ENCODE assay signal across 11 cellular contexts in the genomic region with DNA sequence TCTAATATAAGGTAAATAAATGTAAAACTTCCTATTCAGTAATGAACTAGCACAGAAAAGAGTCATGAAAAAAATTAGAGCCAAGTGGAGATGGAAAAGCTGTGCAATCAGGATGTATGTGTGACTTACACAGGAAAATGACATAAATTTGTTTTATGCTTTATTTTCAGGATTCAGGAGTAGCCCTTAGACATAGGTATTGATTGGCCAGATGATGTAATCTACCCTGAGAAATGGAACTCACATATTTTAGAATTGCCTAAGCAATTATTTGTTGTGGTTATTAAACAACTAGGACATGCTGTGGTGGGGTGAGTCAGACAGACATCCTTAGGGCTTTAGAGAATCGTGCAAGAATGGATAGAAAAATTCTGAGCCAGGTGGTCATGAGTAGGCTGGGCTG.
DNase-seq lines count a peak whose midpoint lies in the region; ATAC-seq and TF ChIP-seq lines count a peak whose summit lies in the region.
"Had no signal": no experiment of that assay in that cellular context is flagged by ENCODE, and none has a peak within 500 bp of the region (broad histone marks: within the 10 kb centered on the region; RNA-seq: fewer than 3 reads in every experiment).

No MANE protein-coding gene starts in this region.

- no peaks in the 10 kb centered on the region for H3K79me2 ChIP-seq in SK-N-SH (ENCODE audit: insufficient read depth)

- no peak overlapping the region for H2AFZ ChIP-seq in SK-N-SH (ENCODE audit: low read depth)

- no peak overlapping the region for H3K4me3 ChIP-seq in SK-N-SH (ENCODE audit: low read depth in 2 of 2, low read length in 1 of 2)
- no peak overlapping the region for H3K4me3 ChIP-seq in fibroblast of the aortic adventitia (ENCODE audit: low read depth, low read length)

- no peak overlapping the region for H3K4me2 ChIP-seq in SK-N-SH

- peak in 1 of 2 experiments; percentile 36; a peak in 1 of 4 replicates for TF ChIP-seq EP300 in SK-N-SH (IDR thresholded peaks at IDR 0.05; ENCODE audit: borderline replicate concordance in 1 of 2, low read depth in 1 of 2, low read length in 1 of 2)

- TF ChIP-seq RAD21 in SK-N-SH (IDR thresholded peaks at IDR 0.05; ENCODE audit: low read length), result no peak

- POLR2A ChIA-PET in SK-N-SH (lab: Yijun Ruan, JAX), result no interaction called here

- H3K4me1 ChIP-seq in SK-N-SH (ENCODE audit: control insufficient read depth in 1 of 2, insufficient read depth in 2 of 2, low read depth in 1 of 2, low read length in 1 of 2), result no peaks in the 10 kb centered on the region; a peak in 1 of 4 replicates

- peak overlapping the region in 1 of 2 experiments; percentile 41; a peak in 1 of 4 replicates for H3K27ac ChIP-seq in SK-N-SH (ENCODE audit: low read depth in 2 of 2, low read length in 1 of 2)
- peak overlapping the region; percentile 43 for H3K27ac ChIP-seq in substantia nigra (ENCODE audit: low read depth, low read length, poor library complexity, severe bottlenecking)

- peak; percentile 1 for DNase-seq in NCI-H446 treated with DMSO at 0.1 percent for 48 hours (lab: John Stamatoyannopoulos, UW)
- DNase-seq in NCI-H446 (lab: John Stamatoyannopoulos, UW), result no peak
- no peak for DNase-seq in SK-N-SH
- peak; percentile 73 for DNase-seq in fibroblast of the aortic adventitia (ENCODE audit: low read depth)
- no peak for DNase-seq in substantia nigra (lab: John Stamatoyannopoulos, UW)
- DNase-seq in activated naive CD4-positive, alpha-beta T cell (lab: John Stamatoyannopoulos, UW), result no peak
- no peak for DNase-seq in ureter (ENCODE audit: low spot score)
- DNase-seq: NCI-H1092 treated with DMSO at 0.1 percent for 48 hours; stimulated activated CD4-positive, alpha-beta T cell treated with anti-CD3 and anti-CD28 coated beads, Interleukin-12 subunit alpha, Interleukin-12 subunit beta, amount 100 ng/mL, for 4 hours; stimulated activated naive B cell treated with anti-CD40 and anti-IgM and Interleukin-4, amounts not matched to agents 10 μg/mL and 1 μg/mL and 100 μg/mL, for 72 hours had no signal

- no peaks in the 10 kb centered on the region for H3K9me2 ChIP-seq in SK-N-SH

- no peak for ATAC-seq in HG02759 (IDR thresholded peaks at IDR 0.05; ENCODE audit: unreplicated experiment)
- ATAC-seq: stimulated activated naive B cell treated with anti-CD40 and anti-IgM and Interleukin-4, amounts not matched to agents 10 μg/mL and 1 μg/mL and 100 μg/mL, for 72 hours had no signal

- no peaks in the 10 kb centered on the region for H3K9me3 ChIP-seq in SK-N-SH

- H3K9ac ChIP-seq in SK-N-SH, result no peak overlapping the region

- CTCF ChIA-PET in SK-N-SH (lab: Yijun Ruan, JAX), result no interaction called here

- no peaks in the 10 kb centered on the region for H3K27me3 ChIP-seq in SK-N-SH (ENCODE audit: insufficient read depth)

- TF ChIP-seq CTCF in SK-N-SH (IDR thresholded peaks at IDR 0.05) (no peak), fibroblast of the aortic adventitia (IDR thresholded peaks at IDR 0.05; ENCODE audit: insufficient read depth, low read length) (no peak)

- H4K20me1 ChIP-seq in SK-N-SH (ENCODE audit: insufficient read depth), result no peaks in the 10 kb centered on the region

- 6% methylated on average over 1 of the region's 1 CpG for WGBS in SK-N-SH (ENCODE audit: low lambda C conversion rate)

- H3K36me3 ChIP-seq in SK-N-SH (replicated peaks in 1 of 2; ENCODE audit: control insufficient read depth in 1 of 2, insufficient read depth in 2 of 2, low read length in 1 of 2), result no peaks in the 10 kb centered on the region

- peaks cover 6% of the 10 kb centered on the region for H3F3A ChIP-seq in SK-N-SH (replicated peaks; ENCODE audit: insufficient read depth)

TF ChIP-seq in SK-N-SH, 30 proteins besides CTCF, POLR2A, EP300 and RAD21:
- no peak for TF ChIP-seq SMC3 (IDR thresholded peaks at IDR 0.05; ENCODE audit: low read depth, low read length)
- no peak for TF ChIP-seq EZH2phosphoT487 (IDR thresholded peaks at IDR 0.05; ENCODE audit: borderline replicate concordance, low read depth)
- no peak for TF ChIP-seq SIN3A (IDR thresholded peaks at IDR 0.05; ENCODE audit: borderline replicate concordance, low read depth, low read length)
- peak; percentile 70 for TF ChIP-seq JUND (IDR thresholded peaks at IDR 0.05)
- no peak for TF ChIP-seq NFIC (IDR thresholded peaks at IDR 0.05; ENCODE audit: borderline replicate concordance)
- TF ChIP-seq, protein P1, sequence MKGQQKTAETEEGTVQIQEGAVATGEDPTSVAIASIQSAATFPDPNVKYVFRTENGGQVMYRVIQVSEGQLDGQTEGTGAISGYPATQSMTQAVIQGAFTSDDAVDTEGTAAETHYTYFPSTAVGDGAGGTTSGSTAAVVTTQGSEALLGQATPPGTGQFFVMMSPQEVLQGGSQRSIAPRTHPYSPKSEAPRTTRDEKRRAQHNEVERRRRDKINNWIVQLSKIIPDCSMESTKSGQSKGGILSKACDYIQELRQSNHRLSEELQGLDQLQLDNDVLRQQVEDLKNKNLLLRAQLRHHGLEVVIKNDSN (IDR thresholded peaks at IDR 0.05; ENCODE audit: borderline replicate concordance, low read depth), result no peak
- TF ChIP-seq, protein P2, sequence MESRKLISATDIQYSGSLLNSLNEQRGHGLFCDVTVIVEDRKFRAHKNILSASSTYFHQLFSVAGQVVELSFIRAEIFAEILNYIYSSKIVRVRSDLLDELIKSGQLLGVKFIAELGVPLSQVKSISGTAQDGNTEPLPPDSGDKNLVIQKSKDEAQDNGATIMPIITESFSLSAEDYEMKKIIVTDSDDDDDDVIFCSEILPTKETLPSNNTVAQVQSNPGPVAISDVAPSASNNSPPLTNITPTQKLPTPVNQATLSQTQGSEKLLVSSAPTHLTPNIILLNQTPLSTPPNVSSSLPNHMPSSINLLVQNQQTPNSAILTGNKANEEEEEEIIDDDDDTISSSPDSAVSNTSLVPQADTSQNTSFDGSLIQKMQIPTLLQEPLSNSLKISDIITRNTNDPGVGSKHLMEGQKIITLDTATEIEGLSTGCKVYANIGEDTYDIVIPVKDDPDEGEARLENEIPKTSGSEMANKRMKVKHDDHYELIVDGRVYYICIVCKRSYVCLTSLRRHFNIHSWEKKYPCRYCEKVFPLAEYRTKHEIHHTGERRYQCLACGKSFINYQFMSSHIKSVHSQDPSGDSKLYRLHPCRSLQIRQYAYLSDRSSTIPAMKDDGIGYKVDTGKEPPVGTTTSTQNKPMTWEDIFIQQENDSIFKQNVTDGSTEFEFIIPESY (IDR thresholded peaks at IDR 0.05; ENCODE audit: borderline replicate concordance, low read depth), result no peak
- no peak for TF ChIP-seq RCOR1 (IDR thresholded peaks at IDR 0.05; ENCODE audit: low read length)
- TF ChIP-seq POLR2AphosphoS5 (IDR thresholded peaks at IDR 0.05; ENCODE audit: low read depth, low read length), result no peak; the same call in 1 of the 2 replicates
- no peak for TF ChIP-seq RXRA (IDR thresholded peaks at IDR 0.05; ENCODE audit: borderline replicate concordance, low read depth)
- no peak for TF ChIP-seq ELF1 (IDR thresholded peaks at IDR 0.05)
- TF ChIP-seq MXI1 (IDR thresholded peaks at IDR 0.05; ENCODE audit: low read depth, low read length), result no peak
- TF ChIP-seq GABPA (IDR thresholded peaks at IDR 0.05; ENCODE audit: low read depth), result no peak
- TF ChIP-seq, protein P3, sequence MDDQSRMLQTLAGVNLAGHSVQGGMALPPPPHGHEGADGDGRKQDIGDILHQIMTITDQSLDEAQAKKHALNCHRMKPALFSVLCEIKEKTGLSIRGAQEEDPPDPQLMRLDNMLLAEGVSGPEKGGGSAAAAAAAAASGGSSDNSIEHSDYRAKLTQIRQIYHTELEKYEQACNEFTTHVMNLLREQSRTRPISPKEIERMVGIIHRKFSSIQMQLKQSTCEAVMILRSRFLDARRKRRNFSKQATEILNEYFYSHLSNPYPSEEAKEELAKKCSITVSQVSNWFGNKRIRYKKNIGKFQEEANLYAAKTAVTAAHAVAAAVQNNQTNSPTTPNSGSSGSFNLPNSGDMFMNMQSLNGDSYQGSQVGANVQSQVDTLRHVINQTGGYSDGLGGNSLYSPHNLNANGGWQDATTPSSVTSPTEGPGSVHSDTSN (IDR thresholded peaks at IDR 0.05), result peak; percentile 77
- peak; percentile 48; the same call in 1 of the 2 replicates for TF ChIP-seq TEAD4 (IDR thresholded peaks at IDR 0.05; ENCODE audit: borderline replicate concordance, insufficient read depth)
- TF ChIP-seq CHD2 (IDR thresholded peaks at IDR 0.05; ENCODE audit: low read length, partially characterized antibody), result no peak
- TF ChIP-seq TCF12 (IDR thresholded peaks at IDR 0.05), result peak; percentile 63
- TF ChIP-seq FOSL2 (IDR thresholded peaks at IDR 0.05; ENCODE audit: borderline replicate concordance, low read depth), result peak; percentile 62
- TF ChIP-seq NRF1 (IDR thresholded peaks at IDR 0.05; ENCODE audit: low read depth, low read length), result no peak
- TF ChIP-seq MAX (IDR thresholded peaks at IDR 0.05; ENCODE audit: low read depth), result no peak
- TF ChIP-seq IRF3 (IDR thresholded peaks at IDR 0.05; ENCODE audit: low read depth, low read length), result no peak
- TF ChIP-seq MEF2A (IDR thresholded peaks at IDR 0.05; ENCODE audit: borderline replicate concordance, low read depth), result no peak

Comparison
In these comparisons a context has a peak if more than half of its experiments do, and no peak if none do; other contexts are left out.
1. DNase-seq: peak in NCI-H446 treated with DMSO at 0.1 percent for 48 hours (single experiment) and fibroblast of the aortic adventitia (single experiment); none in NCI-H446 (0 of 2), SK-N-SH (single experiment), substantia nigra (0 of 49), activated naive CD4-positive, alpha-beta T cell (0 of 4) and ureter (single experiment).